In the genomic region with DNA sequence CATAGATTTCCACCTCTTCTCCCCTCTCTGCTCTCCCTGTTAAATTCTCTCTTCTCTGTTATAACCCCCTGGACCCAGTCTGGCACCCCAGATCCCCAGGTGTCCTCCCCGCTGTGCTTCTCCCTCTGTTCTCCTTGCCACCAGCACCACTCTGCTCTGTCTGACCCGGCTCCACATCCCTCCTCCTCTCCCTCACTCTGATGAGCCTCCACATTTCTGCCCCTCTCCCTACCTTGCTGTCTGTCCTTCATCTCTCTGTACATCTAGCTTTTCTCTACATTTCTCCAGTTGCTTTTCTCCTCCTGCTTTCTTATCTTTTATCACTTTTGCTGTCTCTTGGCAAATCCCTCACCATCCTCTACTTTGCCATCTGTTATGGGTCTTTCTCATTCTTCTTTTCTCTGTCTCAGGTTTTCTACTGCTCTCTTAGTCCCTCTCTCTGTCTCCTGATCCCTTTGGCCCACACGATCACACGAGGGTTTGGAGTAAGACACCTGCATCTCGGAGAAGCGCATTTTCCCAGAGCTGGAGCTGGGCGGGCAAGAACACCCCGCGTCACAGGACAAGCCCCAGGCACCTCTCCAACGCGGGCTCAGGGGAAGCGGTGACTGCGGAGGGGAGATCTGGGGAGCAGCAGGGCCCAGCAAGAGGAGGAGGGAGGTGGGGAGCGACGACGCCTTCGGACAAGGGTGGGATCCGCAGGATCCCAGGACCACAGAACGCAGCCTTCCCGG, we compare ENCODE assay signal across 7 cellular contexts.
DNase-seq lines count a peak whose midpoint lies in the region; ATAC-seq lines count a peak whose summit lies in the region.
"Not testable (repeated sequence)": the region's sequence is repeated elsewhere in the genome, so short reads cannot be mapped to it uniquely, and the experiment has no call there.

No MANE protein-coding gene starts in this region.

- H3K4me3 ChIP-seq in effector memory CD4-positive, alpha-beta T cell (ENCODE audit: insufficient read depth, low read depth, low read length, poor library complexity, severe bottlenecking), result peak overlapping the region; percentile 66

- H3K27me3 ChIP-seq in effector memory CD4-positive, alpha-beta T cell (replicated peaks; ENCODE audit: control insufficient read depth, insufficient read depth, low read length, poor library complexity, severe bottlenecking), result not testable (repeated sequence)

- DNase-seq in NCI-H82 (lab: John Stamatoyannopoulos, UW) (peak; percentile 3), kidney tubule cell (ENCODE audit: low spot score) (peak; percentile 44), retina (peak; percentile 24)
- peak; percentile 68 for DNase-seq in activated CD8-positive, alpha-beta memory T cell treated with anti-CD3 and anti-CD28 coated beads, Interleukin-2, amount 50 U/mL, for 48 hours
- DNase-seq in effector memory CD4-positive, alpha-beta T cell, result peak in 1 of 3 donors; percentile 8

- H3K36me3 ChIP-seq in effector memory CD4-positive, alpha-beta T cell (ENCODE audit: control insufficient read depth, insufficient read depth, low read length), result not testable (repeated sequence)

- H3K9me3 ChIP-seq in effector memory CD4-positive, alpha-beta T cell (ENCODE audit: control insufficient read depth, low read length), result not testable (repeated sequence)

- ATAC-seq in GM18508 (IDR thresholded peaks at IDR 0.05; ENCODE audit: insufficient read depth, unreplicated experiment) (peak; percentile 15), HG02973 (IDR thresholded peaks at IDR 0.05; ENCODE audit: unreplicated experiment) (peak; percentile 28)

- H3K4me1 ChIP-seq in effector memory CD4-positive, alpha-beta T cell (ENCODE audit: control insufficient read depth, insufficient read depth, low read length, poor library complexity, severe bottlenecking), result not testable (repeated sequence)

- peak overlapping the region; percentile 53 for H3K27ac ChIP-seq in effector memory CD4-positive, alpha-beta T cell (ENCODE audit: insufficient read depth, low read length, poor library complexity, severe bottlenecking)
